In genomic region chr1:12276225-12276624, GRCh38 we compare ENCODE assay signal across 1 cellular context.
TF ChIP-seq lines count a peak whose summit lies in the region.

No MANE protein-coding gene starts in this region.

TF ChIP-seq in GM12878, 131 proteins besides CTCF, POLR2A, EP300 and RAD21 (continued from another document):
- TF ChIP-seq CEBPB (IDR thresholded peaks at IDR 0.05; ENCODE audit: borderline replicate concordance in 1 of 2, low read depth in 2 of 2, low read length in 2 of 2) (no peak), GATAD2B (conservative IDR thresholded peaks at IDR 0.05; ENCODE audit: low read depth) (no peak), CBX3 (IDR thresholded peaks at IDR 0.05; ENCODE audit: borderline replicate concordance, low read depth) (no peak), KAT2A (conservative IDR thresholded peaks at IDR 0.05; ENCODE audit: control insufficient read depth, low read depth, low read length) (no peak), MXI1 (IDR thresholded peaks at IDR 0.05; ENCODE audit: low read depth, low read length) (no peak), NFXL1 (IDR thresholded peaks at IDR 0.05; ENCODE audit: borderline replicate concordance) (no peak), TBL1XR1 (IDR thresholded peaks at IDR 0.05; ENCODE audit: low read depth, low read length) (no peak)
